Comparison of ENCODE assay signal across 15 cellular contexts in the genomic region with DNA sequence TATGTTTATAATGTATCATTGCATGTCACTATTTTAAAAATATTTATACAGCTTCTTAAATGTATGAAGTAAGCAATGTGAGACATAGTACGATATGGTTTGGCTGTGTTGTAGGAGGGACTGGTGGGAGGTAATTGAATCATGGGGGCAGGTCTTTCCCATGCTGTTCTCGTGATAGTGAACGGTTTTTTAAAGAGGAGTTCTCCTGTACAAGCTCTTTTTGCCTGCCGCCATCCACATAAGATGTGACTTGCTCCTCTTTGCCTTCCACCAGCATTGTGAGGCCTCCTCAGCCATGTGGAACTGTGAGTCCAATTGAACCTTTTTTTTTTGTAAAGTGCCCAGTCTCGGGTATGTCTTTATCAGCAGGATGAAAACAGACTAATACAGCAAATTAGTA.
"Had no signal": no experiment of that assay in that cellular context is flagged by ENCODE, and none has a peak within 500 bp of the region (broad histone marks: within the 10 kb centered on the region; RNA-seq: fewer than 3 reads in every experiment).

No MANE protein-coding gene starts in this region.

- FAIRE-seq: small intestine had no signal

- DNase-seq: effector memory CD8-positive, alpha-beta T cell; gastrocnemius medialis; glutamatergic neuron; immature natural killer cell; kidney; left cardiac atrium; left ventricle myocardium superior; mesendoderm; naive thymus-derived CD4-positive, alpha-beta T cell; stimulated activated CD4-positive, alpha-beta T cell treated with anti-CD3 and anti-CD28 coated beads, Interleukin-2, amount 100 ng/mL, for 48 hours; stimulated activated naive CD4-positive, alpha-beta T cell treated with Interleukin-2 at 50 U/mL for 16 hours; thyroid gland; upper lobe of right lung had no signal

- H3K27me3 Mint-ChIP-seq: dendritic cell treated with granulocyte-macrophage colony-stimulating factor and Interleukin-4, amounts not matched to agents 40 ng/mL and 50 ng/mL, for 4 days; effector memory CD8-positive, alpha-beta T cell; naive thymus-derived CD4-positive, alpha-beta T cell had no signal

- H3K9me3 Mint-ChIP-seq: dendritic cell treated with granulocyte-macrophage colony-stimulating factor and Interleukin-4, amounts not matched to agents 40 ng/mL and 50 ng/mL, for 4 days; effector memory CD8-positive, alpha-beta T cell; immature natural killer cell had no signal

- H3K27ac Mint-ChIP-seq: dendritic cell treated with granulocyte-macrophage colony-stimulating factor and Interleukin-4, amounts not matched to agents 40 ng/mL and 50 ng/mL, for 4 days; effector memory CD8-positive, alpha-beta T cell; immature natural killer cell; naive thymus-derived CD4-positive, alpha-beta T cell had no signal

- H3K4me3 Mint-ChIP-seq: dendritic cell treated with granulocyte-macrophage colony-stimulating factor and Interleukin-4, amounts not matched to agents 40 ng/mL and 50 ng/mL, for 4 days; effector memory CD8-positive, alpha-beta T cell; immature natural killer cell had no signal
